In genomic region chr20:58177799-58178198, GRCh38 we compare ENCODE assay signal across 35 cellular contexts. TPM values are rescaled to one million over a fixed set of nuclear protein-coding genes. Genes with fewer than 3 reads are reported as not detected.
"Had no signal": no experiment of that assay in that cellular context is flagged by ENCODE, and none has a peak within 500 bp of the region (broad histone marks: within the 10 kb centered on the region; RNA-seq: fewer than 3 reads in every experiment).

No MANE protein-coding gene starts in this region.

- H3K36me3 ChIP-seq: gastrocnemius medialis, pancreas, prostate gland, sigmoid colon, thyroid gland, upper lobe of right lung, WERI-Rb-1 had no signal

- DNase-seq: activated CD4-positive, alpha-beta T cell treated with anti-CD3 and anti-CD28 coated beads for 48 hours; activated CD4-positive, alpha-beta T cell treated with anti-CD3 and anti-CD28 coated beads, Interleukin-2, amount 50 U/mL, for 48 hours; activated CD8-positive, alpha-beta memory T cell treated with anti-CD3 and anti-CD28 coated beads for 24 hours; activated effector memory CD4-positive, alpha-beta T cell treated with anti-CD3 and anti-CD28 coated beads, Interleukin-2, amount 50 U/mL, for 16 hours; activated naive CD4-positive, alpha-beta T cell treated with anti-CD3 and anti-CD28 coated beads, Interleukin-2, amount 50 U/mL, for 16 hours; activated naive CD8-positive, alpha-beta T cell treated with anti-CD3 and anti-CD28 coated beads, Interleukin-2, amount 50 U/mL, for 24 hours; dorsolateral prefrontal cortex; effector memory CD4-positive, alpha-beta T cell; gastrocnemius medialis; glutamatergic neuron; islet precursor cell; left cardiac atrium; left ventricle myocardium superior; naive B cell; nucleus accumbens; pancreas; retina; sigmoid colon; small intestine; stimulated activated CD4-positive, alpha-beta T cell treated with anti-CD3 and anti-CD28 coated beads, Interleukin-4, amount 100 ng/mL, for 24 hours; substantia nigra; T-helper 17 cell; T1000; thyroid gland; upper lobe of right lung; WERI-Rb-1 had no signal

- FAIRE-seq: pancreas, small intestine had no signal

- H3K4me3 ChIP-seq: coronary artery, dorsolateral prefrontal cortex, gastrocnemius medialis, hepatocyte, pancreas, prostate gland, sigmoid colon, thyroid gland, upper lobe of right lung had no signal

- H3K79me2 ChIP-seq: hepatocyte had no signal

- H3K4me1 ChIP-seq: gastrocnemius medialis, prostate gland had no signal

- H3K4me2 ChIP-seq: hepatocyte had no signal

- H3K27ac ChIP-seq: coronary artery, gastrocnemius medialis, hepatocyte, pancreas, sigmoid colon, thyroid gland, upper lobe of right lung, WERI-Rb-1 had no signal

- ATAC-seq: activated CD4-positive, CD25-positive, alpha-beta regulatory T cell treated with anti-CD3 and anti-CD28 coated beads, Interleukin-2, amount 50 U/mL, for 24 hours; activated naive CD8-positive, alpha-beta T cell treated with anti-CD3 and anti-CD28 coated beads, Interleukin-2, amount 50 U/mL, for 24 hours; gastrocnemius medialis; left cardiac atrium; left ventricle myocardium superior; pancreas; stimulated activated effector memory CD8-positive, alpha-beta T cell treated with anti-CD3 and anti-CD28 coated beads, Interleukin-12 subunit alpha, Interleukin-12 subunit beta, amount 100 ng/mL, for 72 hours; T-helper 17 cell; upper lobe of right lung had no signal

- H2AFZ ChIP-seq: hepatocyte had no signal

- H3K9me3 ChIP-seq: gastrocnemius medialis, pancreas, prostate gland, sigmoid colon, thyroid gland, upper lobe of right lung had no signal

- H3K27me3 ChIP-seq: pancreas, thyroid gland, upper lobe of right lung had no signal

RNA-seq across cellular contexts. Expression of gene ANKRD60, which starts 50.7 kb away (rescaled TPM):
- total RNA-seq: activated T-helper 1 cell treated with anti-CD3 and anti-CD28 coated beads, Interleukin-12 subunit alpha, Interleukin-12 subunit beta, Interleukin-2, Interleukin-4 antibody, amounts not matched to agents 30 ng/mL and 10 ng/mL and 1 ng/mL, durations not matched to agents 14 hours and 24 hours and 36 hours; epithelial cell of proximal tubule; gastrocnemius medialis; hepatocyte; left cardiac atrium; left ventricle myocardium superior; mesothelial cell of epicardium; pancreas; T-helper 17 cell; thyroid gland; upper lobe of right lung had no signal
- polyA plus RNA-seq: hepatocyte, neural cell, pancreas, sigmoid colon, small intestine had no signal
